In genomic region chr15:92638709-92639365, GRCh38 we compare ENCODE assay signal across 14 cellular contexts. TPM values are rescaled to one million over a fixed set of nuclear protein-coding genes. Genes with fewer than 3 reads are reported as not detected.
DNase-seq lines count a peak whose midpoint lies in the region; ATAC-seq, FAIRE-seq and TF ChIP-seq lines count a peak whose summit lies in the region.
"Had no signal": no experiment of that assay in that cellular context is flagged by ENCODE, and none has a peak within 500 bp of the region (broad histone marks: within the 10 kb centered on the region; RNA-seq: fewer than 3 reads in every experiment).

No MANE protein-coding gene starts in this region.

- H3K79me2 ChIP-seq in H1 (ENCODE audit: control insufficient read depth in 1 of 2, insufficient read depth in 2 of 2, low read length in 2 of 2), result peaks cover 2 to 35% of the 10 kb centered on the region in 2 experiments; a peak in 3 of 4 replicates

- H2AK5ac ChIP-seq in H1 (ENCODE audit: low read depth, low read length), result peak overlapping the region; percentile 99

- no peak overlapping the region for H3K56ac ChIP-seq in H1 (replicated peaks; ENCODE audit: insufficient read length, low read depth, low read length)

- peaks cover 16% of the 10 kb centered on the region for H3K9me3 Mint-ChIP-seq in osteocyte (ENCODE audit: unreplicated experiment)

- no peak overlapping the region for H4K5ac ChIP-seq in H1 (ENCODE audit: insufficient read length, low read depth, low read length)

- FAIRE-seq in H1 (lab: Jason Lieb, UNC) (no peak), GM12892 (lab: Jason Lieb, UNC) (no peak)
- FAIRE-seq: colon, small intestine had no signal

- H2BK15ac ChIP-seq in H1 (ENCODE audit: low read length), result peak overlapping the region; percentile 95

- peaks cover 52% of the 10 kb centered on the region for H3K4me1 ChIP-seq in BLaER1
- H3K4me1 ChIP-seq in H1 (replicated peaks in 1 of 4; ENCODE audit: control insufficient read depth in 3 of 4, insufficient read depth in 4 of 4, low read length in 3 of 4), result peaks cover 0 to 9% (median 6%) of the 10 kb centered on the region in 4 experiments; a peak in 4 of 7 replicates

- H3K18ac ChIP-seq in H1 (ENCODE audit: extremely low read depth, low read length), result peak overlapping the region; percentile 85

- TF ChIP-seq CTCF in H1 (IDR thresholded peaks at IDR 0.05; ENCODE audit: control extremely low read depth in 1 of 3, insufficient read depth in 1 of 3, low read depth in 1 of 3, low read length in 3 of 3) (no peak), osteocyte (IDR thresholded peaks at IDR 0.05) (no peak)

- H3K23me2 ChIP-seq in H1 (ENCODE audit: low read depth, low read length), result 0 out of 2 replicates have a peak, but pooled peaks cover 2% of the 10 kb centered on the region

- POLR2A ChIA-PET in H1 (lab: Charles Lee; ENCODE audit: partially characterized antibody), result no interaction called here

- peak overlapping the region; percentile 48; the same call in 1 of the 2 replicates for H2BK20ac ChIP-seq in H1 (ENCODE audit: low read length)

- peak overlapping the region; percentile 70 for H4K91ac ChIP-seq in H1 (replicated peaks; ENCODE audit: insufficient read length, low read length)

- TF ChIP-seq EP300 in H1 (IDR thresholded peaks at IDR 0.05; ENCODE audit: borderline replicate concordance in 1 of 2, low read depth in 2 of 2, low read length in 2 of 2), result no peak

- H3K23ac ChIP-seq in H1 (ENCODE audit: insufficient read length), result no peak overlapping the region

- CTCF ChIA-PET in H1 (lab: Charles Lee; ENCODE audit: partially characterized antibody), result no interaction called here

- ATAC-seq in HG02885 (IDR thresholded peaks at IDR 0.05; ENCODE audit: poor library complexity, unreplicated experiment), result peak; percentile 21
- ATAC-seq: SK-N-SH treated with all-trans-retinoic acid at 6 μM for 48 hours had no signal

- H2AFZ ChIP-seq in H1 (ENCODE audit: low read length), result no peak overlapping the region

- no peak overlapping the region for H4K8ac ChIP-seq in H1 (ENCODE audit: extremely low read depth, insufficient read depth, low read length)

- TF ChIP-seq RAD21 in H1 (IDR thresholded peaks at IDR 0.05 in 1 of 2, conservative IDR thresholded peaks at IDR 0.05 in 1 of 2; ENCODE audit: low read depth in 2 of 2, low read length in 2 of 2), result no peak

- H3K36me3 Mint-ChIP-seq in osteocyte (ENCODE audit: unreplicated experiment), result no peaks in the 10 kb centered on the region

- H3K9ac ChIP-seq in BLaER1 (no peak overlapping the region), H1 (replicated peaks in 1 of 4; ENCODE audit: extremely low read depth in 1 of 4, low read depth in 3 of 4, low read length in 3 of 4) (no peak overlapping the region)

- peaks cover 10% of the 10 kb centered on the region; the same call in 1 of the 2 replicates for H3K79me1 ChIP-seq in H1 (ENCODE audit: low read depth, low read length)

- H2BK120ac ChIP-seq in H1 (replicated peaks; ENCODE audit: low read depth, low read length), result peak overlapping the region; percentile 13

- 90% methylated on average over 15 of the region's 15 CpGs; no CpG with 5 or more reads in 1 of the 2 experiments for WGBS in H1 (ENCODE audit: extremely low coverage in 1 of 2, insufficient coverage in 1 of 2, insufficient read length in 1 of 2, insufficient replicate concordance in 2 of 2, low coverage in 1 of 2, low lambda C conversion rate in 2 of 2, missing lambda C conversion rate in 1 of 2), 2 experiments

- H3K14ac ChIP-seq in H1 (ENCODE audit: insufficient read length), result no peak overlapping the region

- H3K4me3 Mint-ChIP-seq in osteocyte (ENCODE audit: unreplicated experiment), result no peak overlapping the region

- H4K20me1 ChIP-seq in BLaER1, result no peaks in the 10 kb centered on the region
- H4K20me1 ChIP-seq in H1 (replicated peaks in 1 of 2; ENCODE audit: control insufficient read depth in 1 of 2, insufficient read depth in 2 of 2, low read length in 2 of 2), result no peaks in the 10 kb centered on the region

- H3K27me3 Mint-ChIP-seq in osteocyte (ENCODE audit: unreplicated experiment), result no peaks in the 10 kb centered on the region

- TF ChIP-seq POLR2A in H1 (IDR thresholded peaks at IDR 0.05; ENCODE audit: control extremely low read depth in 1 of 2, low read depth in 2 of 2, low read length in 2 of 2) (no peak), GM12892 (IDR thresholded peaks at IDR 0.05; ENCODE audit: low read depth, low read length) (no peak)

- H2BK5ac ChIP-seq in H1 (ENCODE audit: low read depth, low read length), result peak overlapping the region; percentile 92

- H3K27ac ChIP-seq in BLaER1, result peak overlapping the region; percentile 36
- no peak overlapping the region for H3K27ac ChIP-seq in H1 (ENCODE audit: low read depth, low read length)

- H3K9me3 ChIP-seq in BLaER1 (peaks cover 21% of the 10 kb centered on the region), H1 (ENCODE audit: insufficient read depth in 2 of 2, low read depth in 1 of 2, low read length in 1 of 2) (no peaks in the 10 kb centered on the region; a peak in 1 of 4 replicates)

- H3K4me1 Mint-ChIP-seq in osteocyte (ENCODE audit: unreplicated experiment), result peaks cover 39% of the 10 kb centered on the region

- peak overlapping the region; percentile 96; the same call in 1 of the 2 replicates for H2BK12ac ChIP-seq in H1 (ENCODE audit: low read depth, low read length)

- H3K4me2 ChIP-seq in BLaER1, result peak overlapping the region; percentile 76
- no peak overlapping the region for H3K4me2 ChIP-seq in H1 (ENCODE audit: insufficient read depth in 1 of 2, low read depth in 2 of 2, low read length in 2 of 2)

- H3K36me3 ChIP-seq in BLaER1 (no peaks in the 10 kb centered on the region), H1 (ENCODE audit: control insufficient read depth in 2 of 4, insufficient read depth in 4 of 4, low read length in 3 of 4) (no peaks in the 10 kb centered on the region)
- H3K36me3 ChIP-seq: heart left ventricle had no signal

- H3K4ac ChIP-seq in H1 (replicated peaks; ENCODE audit: insufficient read length, low read depth, low read length), result peak overlapping the region; percentile 91

- DNase-seq in H1 (ENCODE audit: low read depth in 1 of 2, low spot score in 2 of 2) (no peak), osteocyte (ENCODE audit: extremely low spot score, unreplicated experiment) (peak; percentile 73), GM12892 (ENCODE audit: insufficient read length) (no peak), T1000 (lab: John Stamatoyannopoulos, UW) (no peak), NCI-H187 treated with DMSO at 0.1 percent for 48 hours (lab: John Stamatoyannopoulos, UW) (no peak)
- no peak for DNase-seq in stimulated activated naive CD4-positive, alpha-beta T cell (lab: John Stamatoyannopoulos, UW)
- DNase-seq: activated naive CD4-positive, alpha-beta T cell treated with anti-CD3 and anti-CD28 coated beads, Interleukin-2, amount 50 U/mL, for 16 hours; heart left ventricle; stimulated activated CD8-positive, alpha-beta memory T cell treated with anti-CD3 and anti-CD28 coated beads, Interleukin-4, amount 100 ng/mL, for 48 hours had no signal

- H3K4me3 ChIP-seq in BLaER1, result no peak overlapping the region
- no peak overlapping the region for H3K4me3 ChIP-seq in H1 (ENCODE audit: extremely low read depth in 1 of 4, insufficient read depth in 2 of 4, low read depth in 3 of 4, low read length in 4 of 4)
- H3K4me3 ChIP-seq: heart left ventricle had no signal

- H3K27me3 ChIP-seq in BLaER1 (no peaks in the 10 kb centered on the region), H1 (replicated peaks in 1 of 4; ENCODE audit: control insufficient read depth in 3 of 4, extremely low read depth in 1 of 4, insufficient read depth in 3 of 4, low read length in 3 of 4) (no peaks in the 10 kb centered on the region)
- H3K27me3 ChIP-seq: heart left ventricle had no signal

- peak overlapping the region; percentile 94 for H3K27ac Mint-ChIP-seq in osteocyte (ENCODE audit: unreplicated experiment)

TF ChIP-seq in H1, 55 proteins besides CTCF, POLR2A, EP300 and RAD21:
- no peak for TF ChIP-seq GTF2F1 (IDR thresholded peaks at IDR 0.05; ENCODE audit: borderline replicate concordance, low read depth, low read length)
- TF ChIP-seq GABPA (IDR thresholded peaks at IDR 0.05; ENCODE audit: borderline replicate concordance, insufficient read depth, low read length), result no peak
- TF ChIP-seq NANOG (IDR thresholded peaks at IDR 0.05; ENCODE audit: insufficient read depth, low read depth, low read length, poor library complexity, severe bottlenecking), result no peak
- TF ChIP-seq NRF1 (IDR thresholded peaks at IDR 0.05; ENCODE audit: low read depth, low read length), result no peak
- no peak for TF ChIP-seq ASH2L (IDR thresholded peaks at IDR 0.05; ENCODE audit: low read length)
- no peak for TF ChIP-seq CBX8 (IDR thresholded peaks at IDR 0.05; ENCODE audit: borderline replicate concordance, low read depth, low read length)
- no peak for TF ChIP-seq SP2 (IDR thresholded peaks at IDR 0.05; ENCODE audit: low read length)

RNA-seq across cellular contexts. Expression of gene FAM174B, which starts 16.7 kb away (rescaled TPM):
- 35.2 and 35.3 TPM in 2 replicates for total RNA-seq in H1 (2021; fragmentation: NEBNext Ultra II Directional; extraction: Animal tissue kit (Norgen Biotek cat#: 25700))
- polyA plus RNA-seq in H1 (2011; rRNA removed), result 9.3 and 10.1 TPM in 2 replicates
- polyA plus RNA-seq in H1 (2011; cell fraction: cytosol; rRNA removed), result 9.7 TPM
- polyA plus RNA-seq in H1 (2011; cell fraction: nucleus; rRNA removed), result 13.4 TPM
- 21.5 to 31.3 TPM (median 28.3 TPM) in 4 replicates for polyA plus RNA-seq in H1 (2012, experiment 1 of 2)
- polyA plus RNA-seq in H1 (2012, experiment 2 of 2), result 15.9 TPM
- 20.3 TPM for polyA plus RNA-seq in H1 (2013, experiment 1 of 2)
- polyA plus RNA-seq in H1 (2013, experiment 2 of 2), result 27.1 TPM
- polyA minus RNA-seq in H1 (2011; rRNA and poly(A)+ RNA removed), result 24.5 and 32.5 TPM in 2 replicates
- polyA minus RNA-seq in H1 (2011; cell fraction: cytosol; rRNA and poly(A)+ RNA removed), result 16.4 TPM
- 13.8 TPM for polyA minus RNA-seq in H1 (2011; cell fraction: nucleus; rRNA and poly(A)+ RNA removed)
- 8.2 and 11.0 TPM in 2 replicates for total RNA-seq in osteocyte
- 3.8 TPM for polyA plus RNA-seq in GM12892 (2012; ENCODE audit: missing spikeins)
